In genomic region chr11:2122907-2123627, GRCh38 we compare ENCODE assay signal across 22 cellular contexts. TPM values are rescaled to one million over a fixed set of nuclear protein-coding genes. Genes with fewer than 3 reads are reported as not detected.
DNase-seq lines count a peak whose midpoint lies in the region; ATAC-seq, FAIRE-seq and TF ChIP-seq lines count a peak whose summit lies in the region.
"Had no signal": no experiment of that assay in that cellular context is flagged by ENCODE, and none has a peak within 500 bp of the region (broad histone marks: within the 10 kb centered on the region; RNA-seq: fewer than 3 reads in every experiment).

No MANE protein-coding gene starts in this region.

- CTCF ChIA-PET in IMR-90 (lab: Yijun Ruan, JAX): no interaction called here

- H3K27me3 ChIP-seq in IMR-90 (ENCODE audit: control insufficient read depth, insufficient read depth, low read length) (peaks cover 9% of the 10 kb centered on the region; the same call in 1 of the 2 replicates), WERI-Rb-1 (ENCODE audit: insufficient read depth, low read depth, severe bottlenecking) (peaks cover 69% of the 10 kb centered on the region)
- H3K27me3 ChIP-seq: colonic mucosa had no signal

- no peak overlapping the region for H2BK20ac ChIP-seq in IMR-90 (ENCODE audit: low read depth, low read length)

- H3K4me3 Mint-ChIP-seq in mesothelial cell of epicardium: no peak overlapping the region
- H3K4me3 Mint-ChIP-seq: naive thymus-derived CD8-positive, alpha-beta T cell; T-helper 1 cell treated with Interleukin-12 subunit alpha and Interleukin-12 subunit beta and Interleukin-4 antibody, amounts not matched to agents 30 μg/mL and 1 μg/mL, for 36 hours had no signal

- H3K14ac ChIP-seq in IMR-90 (replicated peaks; ENCODE audit: low read depth, low read length): no peak overlapping the region

- POLR2A ChIA-PET in IMR-90 (lab: Charles Lee; ENCODE audit: unreplicated experiment): interaction anchor here (0.6 kb wide), 1 partner anchor 320 kb away, joined by 3 read pairs; no protein-coding TSS in a partner anchor

- TF ChIP-seq RAD21 in IMR-90 (IDR thresholded peaks at IDR 0.05; ENCODE audit: low read length): no peak

- 70% methylated on average over 6 of the region's 13 CpGs; no CpG with 5 or more reads in 1 of the 2 experiments for WGBS in IMR-90 (ENCODE audit: extremely low coverage in 2 of 2, insufficient read length in 1 of 2), 2 experiments

- no peak overlapping the region for H3K4me2 ChIP-seq in IMR-90 (ENCODE audit: low read depth, low read length)

- H3K9ac ChIP-seq in IMR-90 (ENCODE audit: low read depth, low read length): no peak overlapping the region

- no peak overlapping the region; the same call in 2 of the 3 replicates for H2BK15ac ChIP-seq in IMR-90 (ENCODE audit: low read depth, low read length)

- peak overlapping the region; percentile 85 for H2BK120ac ChIP-seq in IMR-90 (ENCODE audit: low read depth, low read length)

- DNase-seq in IMR-90 (no peak), WERI-Rb-1 (peak; percentile 31), mesothelial cell of epicardium (ENCODE audit: low spot score in 2 of 2, unreplicated experiment in 2 of 2) (peak in 1 of 2 experiments; percentile 9), NCI-H748 treated with DMSO at 0.1 percent for 48 hours (lab: John Stamatoyannopoulos, UW) (no peak), GM12891 (ENCODE audit: insufficient read length, low spot score) (no peak)
- DNase-seq in activated CD8-positive, alpha-beta memory T cell treated with anti-CD3 and anti-CD28 coated beads, Interleukin-2, amount 50 U/mL, for 48 hours: no peak
- no peak for DNase-seq in stimulated activated CD4-positive, alpha-beta T cell treated with anti-CD3 and anti-CD28 coated beads, Interleukin-12 subunit alpha, Interleukin-12 subunit beta, amount 100 ng/mL, for 4 hours
- DNase-seq: activated CD4-positive, CD25-positive, alpha-beta regulatory T cell; activated effector memory CD4-positive, alpha-beta T cell treated with anti-CD3 and anti-CD28 coated beads, Interleukin-2, amount 50 U/mL, for 16 hours; colonic mucosa; NCI-H187 treated with DMSO at 0.1 percent for 48 hours; NCI-H510A had no signal

- H3K27me3 Mint-ChIP-seq in mesothelial cell of epicardium (ENCODE audit: low read depth): peaks cover 8% of the 10 kb centered on the region

- no TSS peak for BruUV-seq in IMR-90 (replicated peaks; lab: Mats Ljungman, UMichigan)

- peak overlapping the region; percentile 36 for H2AFZ ChIP-seq in IMR-90 (replicated peaks; ENCODE audit: low read length, poor library complexity)

- dilution Hi-C loops in IMR-90 (cut with HindIII; ENCODE audit: low sequenced_read_pairs, unreplicated experiment): no loop called here

- no peak overlapping the region for H3K27ac ChIP-seq in 22Rv1
- peak overlapping the region; percentile 12; the same call in 1 of the 2 replicates for H3K27ac ChIP-seq in IMR-90 (ENCODE audit: insufficient read depth, low read length)
- H3K27ac ChIP-seq in WERI-Rb-1: no peak overlapping the region
- H3K27ac ChIP-seq: colonic mucosa had no signal

- peak overlapping the region; percentile 67 for H2AK9ac ChIP-seq in IMR-90 (replicated peaks; ENCODE audit: low read depth, low read length, poor library complexity)

- H3K23ac ChIP-seq in IMR-90 (ENCODE audit: low read depth, low read length): no peak overlapping the region

- no peak overlapping the region for H3K56ac ChIP-seq in IMR-90 (ENCODE audit: extremely low read depth, insufficient read depth, low read length)

- H4K5ac ChIP-seq in IMR-90 (ENCODE audit: low read depth, low read length): no peak overlapping the region; the same call in 1 of the 2 replicates

- no peak for FAIRE-seq in GM12891 (lab: Jason Lieb, UNC)
- FAIRE-seq: frontal cortex had no signal

- no peaks in the 10 kb centered on the region for H3K9me3 ChIP-seq in IMR-90 (ENCODE audit: control insufficient read depth, insufficient read depth, low read length)
- no peaks in the 10 kb centered on the region for H3K9me3 ChIP-seq in WERI-Rb-1 (ENCODE audit: severe bottlenecking)
- H3K9me3 ChIP-seq: colonic mucosa had no signal

- TF ChIP-seq POLR2A in IMR-90 (IDR thresholded peaks at IDR 0.05; ENCODE audit: low read depth, low read length) (no peak), GM12891 (IDR thresholded peaks at IDR 0.05; ENCODE audit: low read depth, low read length) (no peak)

- no peaks in the 10 kb centered on the region for H4K20me1 ChIP-seq in IMR-90 (ENCODE audit: insufficient read depth, low read length)

- no peak overlapping the region for H3K4me3 ChIP-seq in IMR-90 (ENCODE audit: insufficient read depth, low read depth, low read length)
- no peak overlapping the region for H3K4me3 ChIP-seq in WERI-Rb-1 (ENCODE audit: low read depth, low read length)
- H3K4me3 ChIP-seq: colonic mucosa had no signal

- peaks cover 11% of the 10 kb centered on the region for H3K4me1 ChIP-seq in IMR-90 (ENCODE audit: control insufficient read depth, insufficient read depth, low read length)
- H3K4me1 ChIP-seq: colonic mucosa had no signal

- H3K36me3 Mint-ChIP-seq in mesothelial cell of epicardium: no peaks in the 10 kb centered on the region

- peak overlapping the region; percentile 34; the same call in 1 of the 2 replicates for H3K18ac ChIP-seq in IMR-90 (ENCODE audit: low read depth, low read length)

- H4K8ac ChIP-seq in IMR-90 (ENCODE audit: low read depth in 2 of 2, low read length in 2 of 2): peak overlapping the region; percentile 21 to 79; a peak in 2 of 4 replicates

- peaks cover 5% of the 10 kb centered on the region for H3K9me3 Mint-ChIP-seq in mesothelial cell of epicardium
- H3K9me3 Mint-ChIP-seq: T-helper 1 cell treated with Interleukin-12 subunit alpha and Interleukin-12 subunit beta and Interleukin-4 antibody, amounts not matched to agents 30 μg/mL and 1 μg/mL, for 36 hours had no signal

- no peak overlapping the region for H2BK5ac ChIP-seq in IMR-90 (ENCODE audit: low read depth, low read length, poor library complexity, severe bottlenecking)

- H2AK5ac ChIP-seq in IMR-90 (ENCODE audit: low read depth, low read length): peak overlapping the region; percentile 58; the same call in 1 of the 2 replicates

- intact Hi-C loops in IMR-90 (cut with micrococcal nuclease): loop anchor here (2.0 to 5.0 kb wide), 2 partner anchors 26 to 46 kb away; no protein-coding TSS in a partner anchor

- peaks cover 28% of the 10 kb centered on the region for H3K4me1 Mint-ChIP-seq in mesothelial cell of epicardium
- H3K4me1 Mint-ChIP-seq: naive thymus-derived CD8-positive, alpha-beta T cell had no signal

- H3K79me1 ChIP-seq in IMR-90 (ENCODE audit: low read depth in 1 of 2, low read length in 2 of 2): no peaks in the 10 kb centered on the region

- H4K91ac ChIP-seq in IMR-90 (ENCODE audit: insufficient read depth, low read depth, low read length): peak overlapping the region; percentile 84; the same call in 1 of the 2 replicates

- H3K36me3 ChIP-seq in IMR-90 (ENCODE audit: control insufficient read depth, insufficient read depth, low read length) (no peaks in the 10 kb centered on the region), WERI-Rb-1 (no peaks in the 10 kb centered on the region)
- H3K36me3 ChIP-seq: colonic mucosa had no signal

- TF ChIP-seq CTCF in 22Rv1 (IDR thresholded peaks at IDR 0.05) (peak; percentile 35; the same call in 1 of the 2 replicates), IMR-90 (conservative IDR thresholded peaks at IDR 0.05; ENCODE audit: low read depth, low read length) (no peak), WERI-Rb-1 (IDR thresholded peaks at IDR 0.05; ENCODE audit: low read depth, low read length) (peak; percentile 50), mesothelial cell of epicardium (IDR thresholded peaks at IDR 0.05; ENCODE audit: unreplicated experiment) (no peak)

- peak overlapping the region; percentile 25 for H3K27ac Mint-ChIP-seq in mesothelial cell of epicardium
- H3K27ac Mint-ChIP-seq: T-helper 1 cell treated with Interleukin-12 subunit alpha and Interleukin-12 subunit beta and Interleukin-4 antibody, amounts not matched to agents 30 μg/mL and 1 μg/mL, for 36 hours had no signal

- peak overlapping the region; percentile 75 for H3K4ac ChIP-seq in IMR-90 (ENCODE audit: low read depth, low read length)

- no peaks in the 10 kb centered on the region for H3K9me1 ChIP-seq in IMR-90 (ENCODE audit: insufficient read depth, low read length)

- ATAC-seq in IMR-90 (ENCODE audit: low read depth): no peak
- ATAC-seq: naive thymus-derived CD8-positive, alpha-beta T cell had no signal

- in situ Hi-C loops in IMR-90 (cut with MboI; ENCODE audit: low sequenced_read_pairs): no loop called here

TF ChIP-seq in IMR-90, 13 proteins besides CTCF, POLR2A, EP300 and RAD21:
- TF ChIP-seq NFE2L2 (IDR thresholded peaks at IDR 0.05; ENCODE audit: low read depth, low read length) (no peak), RFX5 (IDR thresholded peaks at IDR 0.05; ENCODE audit: low read depth, low read length) (no peak)

TF ChIP-seq in GM12891, 5 proteins besides CTCF, POLR2A, EP300 and RAD21:
- TF ChIP-seq POU2F2 (IDR thresholded peaks at IDR 0.05; ENCODE audit: low read depth, low read length) (no peak), POLR2AphosphoS5 (IDR thresholded peaks at IDR 0.05; ENCODE audit: low read depth, low read length) (no peak), PAX5 (IDR thresholded peaks at IDR 0.05; ENCODE audit: insufficient read depth, low read length, severe bottlenecking) (no peak), SPI1 (IDR thresholded peaks at IDR 0.05; ENCODE audit: low read depth, low read length) (no peak), TAF1 (IDR thresholded peaks at IDR 0.05; ENCODE audit: low read depth, low read length) (no peak)

RNA-seq across cellular contexts. Expression of gene IGF2, which starts 16.1 kb away (rescaled TPM):
- total RNA-seq in IMR-90 (2012; rRNA removed) (2.3 and 5.0 TPM in 2 replicates), mesothelial cell of epicardium (3,009 to 3,275 TPM (median 3,171 TPM) in 3 replicates)
- polyA plus RNA-seq in IMR-90 (2012; rRNA removed): 17.5 and 21.8 TPM in 2 replicates
- polyA plus RNA-seq in IMR-90 (2012; cell fraction: cytosol; rRNA removed): 20.6 and 23.2 TPM in 2 replicates
- 4.8 and 6.4 TPM in 2 replicates for polyA plus RNA-seq in IMR-90 (2012; cell fraction: nucleus; rRNA removed; ENCODE audit: low replicate concordance)
- polyA plus RNA-seq in GM12891 (2012; ENCODE audit: low read depth, missing spikeins): not detected
- total RNA-seq: G401; naive thymus-derived CD8-positive, alpha-beta T cell; RPMI7951 had no signal
- polyA plus RNA-seq: naive thymus-derived CD8-positive, alpha-beta T cell had no signal

RNA-seq across cellular contexts. Expression of gene INS, which starts 37.9 kb away (rescaled TPM):
- total RNA-seq in IMR-90 (2012; rRNA removed) (not detected in 2 replicates), mesothelial cell of epicardium (not detected in 3 replicates)
- polyA plus RNA-seq in IMR-90 (2012; rRNA removed): not detected in 2 replicates
- not detected in 2 replicates for polyA plus RNA-seq in IMR-90 (2012; cell fraction: cytosol; rRNA removed)
- not detected in 2 replicates for polyA plus RNA-seq in IMR-90 (2012; cell fraction: nucleus; rRNA removed; ENCODE audit: low replicate concordance)
- not detected for polyA plus RNA-seq in GM12891 (2012; ENCODE audit: low read depth, missing spikeins)
- total RNA-seq: activated CD8-positive, alpha-beta memory T cell treated with anti-CD3 and anti-CD28 coated beads for 36 hours; frontal cortex; G401; lower leg skin; naive thymus-derived CD8-positive, alpha-beta T cell; pulmonary artery endothelial cell; RPMI7951; subcutaneous adipose tissue had no signal
- polyA plus RNA-seq: naive thymus-derived CD8-positive, alpha-beta T cell had no signal

RNA-seq across cellular contexts. Expression of gene TH, which starts 48.5 kb away (rescaled TPM):
- total RNA-seq in IMR-90 (2012; rRNA removed) (not detected in 2 replicates), mesothelial cell of epicardium (0.77 to 1.4 TPM (median 1.1 TPM) in 3 replicates)
- polyA plus RNA-seq in IMR-90 (2012; rRNA removed): 0.06 and 0.10 TPM in 2 replicates
- polyA plus RNA-seq in IMR-90 (2012; cell fraction: cytosol; rRNA removed): 0.03 TPM in 1 of 2 replicates, not detected in the other
- polyA plus RNA-seq in IMR-90 (2012; cell fraction: nucleus; rRNA removed; ENCODE audit: low replicate concordance): 0.08 TPM in 1 of 2 replicates, not detected in the other
- not detected for polyA plus RNA-seq in GM12891 (2012; ENCODE audit: low read depth, missing spikeins)
- total RNA-seq: activated CD8-positive, alpha-beta memory T cell treated with anti-CD3 and anti-CD28 coated beads for 36 hours; G401; naive thymus-derived CD8-positive, alpha-beta T cell; pulmonary artery endothelial cell; subcutaneous adipose tissue had no signal
- polyA plus RNA-seq: naive thymus-derived CD8-positive, alpha-beta T cell had no signal

Comparison
In these comparisons a context has a peak if more than half of its experiments do, and no peak if none do; other contexts are left out.
1. CTCF ChIP-seq: peak in 22Rv1 (single experiment) and WERI-Rb-1 (single experiment); none in IMR-90 (single experiment) and mesothelial cell of epicardium (single experiment).
2. RNA of gene IGF2, which starts 16.1 kb away (total RNA-seq): 3,009 to 3,275 TPM in mesothelial cell of epicardium; 2.3 to 5.0 TPM in IMR-90; every median in the first group is over 100 times any median in the second.